In genomic region chr11:64787526-64788320, GRCh38 we compare ENCODE assay signal across 8 cellular contexts. TPM values are rescaled to one million over a fixed set of nuclear protein-coding genes. Genes with fewer than 3 reads are reported as not detected.
DNase-seq lines count a peak whose midpoint lies in the region; ATAC-seq and TF ChIP-seq lines count a peak whose summit lies in the region.

No MANE protein-coding gene starts in this region.

- WGBS in tibial nerve, 2 donors = 39 to 42% methylated on average over 15 of the region's 15 CpGs

- H3K4me1 ChIP-seq in tibial nerve = peaks cover 0 to 5% (median 0%) of the 10 kb centered on the region in 4 donors

- peaks cover 0 to 6% of the 10 kb centered on the region in 2 donors for H3K4me1 Mint-ChIP-seq in effector memory CD8-positive, alpha-beta T cell (ENCODE audit: low read depth in 2 of 2)
- no peaks in the 10 kb centered on the region for H3K4me1 Mint-ChIP-seq in mesothelial cell of epicardium

- peaks cover 28% of the 10 kb centered on the region for H3K36me3 Mint-ChIP-seq in effector memory CD8-positive, alpha-beta T cell (ENCODE audit: insufficient read depth)
- H3K36me3 Mint-ChIP-seq in mesothelial cell of epicardium = no peaks in the 10 kb centered on the region

- ATAC-seq in effector memory CD8-positive, alpha-beta T cell (replicated peaks) = peak; percentile 84

- H3K27me3 Mint-ChIP-seq in effector memory CD8-positive, alpha-beta T cell = no peaks in the 10 kb centered on the region
- no peaks in the 10 kb centered on the region for H3K27me3 Mint-ChIP-seq in mesothelial cell of epicardium (ENCODE audit: low read depth)

- TF ChIP-seq EP300 in tibial nerve (IDR thresholded peaks at IDR 0.05) = no peak

- H3K9me3 ChIP-seq in tibial nerve = no peaks in the 10 kb centered on the region

- H3K27ac Mint-ChIP-seq in effector memory CD8-positive, alpha-beta T cell = no peak overlapping the region
- H3K27ac Mint-ChIP-seq in mesothelial cell of epicardium = no peak overlapping the region

- peaks cover 0 to 46% (median 3%) of the 10 kb centered on the region in 3 donors for H3K36me3 ChIP-seq in tibial nerve

- no peaks in the 10 kb centered on the region for H3K27me3 ChIP-seq in tibial nerve

- H3K4me3 Mint-ChIP-seq in effector memory CD8-positive, alpha-beta T cell = no peak overlapping the region
- no peak overlapping the region for H3K4me3 Mint-ChIP-seq in mesothelial cell of epicardium

- no peak overlapping the region for H3K27ac ChIP-seq in tibial nerve

- peak; percentile 58 for TF ChIP-seq CTCF in mesothelial cell of epicardium (IDR thresholded peaks at IDR 0.05; ENCODE audit: unreplicated experiment)
- TF ChIP-seq CTCF in tibial nerve (IDR thresholded peaks at IDR 0.05) = peak; percentile 51 to 66 (median 60)

- H3K9me3 Mint-ChIP-seq in effector memory CD8-positive, alpha-beta T cell = no peaks in the 10 kb centered on the region
- H3K9me3 Mint-ChIP-seq in mesothelial cell of epicardium = no peaks in the 10 kb centered on the region

- peak; percentile 32 for DNase-seq in DMS53 treated with DMSO at 0.1 percent for 48 hours (lab: John Stamatoyannopoulos, UW; ENCODE audit: unreplicated experiment)
- DNase-seq in Kasumi-1 (lab: John Stamatoyannopoulos, UW) = peak; percentile 45 to 64
- DNase-seq in activated CD4-positive, alpha-beta T cell treated with anti-CD3 and anti-CD28 coated beads for 48 hours = peak; percentile 74
- peak; percentile 46 to 50 (median 47) for DNase-seq in effector memory CD8-positive, alpha-beta T cell
- DNase-seq in mesothelial cell of epicardium (ENCODE audit: low spot score in 2 of 2, unreplicated experiment in 2 of 2) = no peak
- DNase-seq in tibial nerve (ENCODE audit: low spot score in 2 of 2) = peak in 1 of 2 donors; percentile 51
- no peak for DNase-seq in GOT3 (lab: John Stamatoyannopoulos, UW)
- DNase-seq in NCI-H146 (lab: John Stamatoyannopoulos, UW) = no peak

- no peak overlapping the region for H3K4me3 ChIP-seq in tibial nerve

- TF ChIP-seq POLR2A in tibial nerve (IDR thresholded peaks at IDR 0.05) = no peak

RNA-seq across cellular contexts. Expression of gene SF1, which starts 9.4 kb away (rescaled TPM):
- total RNA-seq in mesothelial cell of epicardium (529 to 536 TPM (median 533 TPM) in 3 replicates), tibial nerve (100 to 1,000 TPM; 368 to 416 (median 372) TPM)

RNA-seq across cellular contexts. Expression of gene MAP4K2, which starts 15.3 kb away (rescaled TPM):
- total RNA-seq in mesothelial cell of epicardium = 23.7 to 25.8 TPM (median 25.0 TPM) in 3 replicates
- 10 to 100 TPM; 10.6 to 22.2 (median 13.5) TPM for total RNA-seq in tibial nerve

RNA-seq across cellular contexts. Expression of gene MEN1, which starts 22.6 kb away (rescaled TPM):
- total RNA-seq in mesothelial cell of epicardium = 44.5 to 45.4 TPM (median 44.9 TPM) in 3 replicates
- total RNA-seq in tibial nerve = 10 to 100 TPM; 15.3 to 30.9 (median 19.7) TPM

RNA-seq across cellular contexts. Expression of gene PYGM, which starts 27.9 kb away (rescaled TPM):
- total RNA-seq in mesothelial cell of epicardium (6.4 to 7.6 TPM (median 7.1 TPM) in 3 replicates), tibial nerve (10 to 100 TPM in 2 of 4 donors, 1 to 10 TPM in 2; 2.1 to 18.6 (median 9.9) TPM)

RNA-seq across cellular contexts. Expression of gene RASGRP2, which starts 43.8 kb away (rescaled TPM):
- total RNA-seq in mesothelial cell of epicardium = 1.4 to 2.0 TPM (median 1.8 TPM) in 3 replicates
- 10 to 100 TPM; 35.4 to 87.0 (median 59.0) TPM for total RNA-seq in tibial nerve

Comparison
In these comparisons a context has a peak if more than half of its experiments do, and no peak if none do; other contexts are left out.
1. DNase-seq: peak in DMS53 treated with DMSO at 0.1 percent for 48 hours (single experiment), Kasumi-1 (2 of 2), activated CD4-positive, alpha-beta T cell treated with anti-CD3 and anti-CD28 coated beads for 48 hours (single experiment) and effector memory CD8-positive, alpha-beta T cell (3 of 3); none in mesothelial cell of epicardium (0 of 2), GOT3 (single experiment) and NCI-H146 (single experiment).